ENCODE assay signal across 10 cellular contexts in the genomic region with DNA sequence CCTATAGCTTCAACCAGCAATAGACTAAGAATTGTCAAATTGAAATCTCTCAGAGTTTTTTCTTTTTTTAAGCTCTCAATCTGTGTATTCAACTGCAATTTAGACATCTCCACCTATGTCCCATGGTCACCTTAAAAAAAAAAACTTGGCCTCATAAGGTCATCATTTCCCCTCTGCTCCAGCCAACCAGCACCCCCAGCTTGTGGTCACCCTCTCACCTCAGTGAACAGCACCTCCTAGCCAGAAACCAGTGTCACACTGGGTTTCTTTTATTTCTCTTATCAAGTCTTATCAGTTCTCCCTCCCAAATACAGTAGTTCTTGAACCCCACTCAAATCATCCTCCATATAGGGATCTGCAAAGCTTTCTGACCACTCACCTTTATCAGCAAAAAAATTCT. TPM values are rescaled to one million over a fixed set of nuclear protein-coding genes. Genes with fewer than 3 reads are reported as not detected.
A peak's percentile ranks its signal among the peaks of the same experiment; 100 is the strongest.
DNase-seq lines count a peak whose midpoint lies in the region; ATAC-seq, FAIRE-seq and TF ChIP-seq lines count a peak whose summit lies in the region.
"Had no signal": no experiment of that assay in that cellular context is flagged by ENCODE, and none has a peak within 500 bp of the region (broad histone marks: within the 10 kb centered on the region; RNA-seq: fewer than 3 reads in every experiment).

No MANE protein-coding gene starts in this region.

- TF ChIP-seq CTCF in GM10248 (IDR thresholded peaks at IDR 0.05; ENCODE audit: control extremely low read depth, extremely low read depth, low read depth, missing control alignments) = peak; percentile 19
- TF ChIP-seq CTCF in psoas muscle (IDR thresholded peaks at IDR 0.05) = no peak

- POLR2A ChIA-PET in GM10248 (lab: Yijun Ruan, JAX) = no interaction called here

- CTCF ChIA-PET in GM10248 (lab: Yijun Ruan, JAX) = interaction anchor here (1.8 to 3.0 kb wide), 3 partner anchors 10 to 27 kb away, joined by 4 to 12 read pairs (median 10); no protein-coding TSS in a partner anchor

- peaks cover 79% of the 10 kb centered on the region for H3K4me1 ChIP-seq in psoas muscle

- H3K4me3 ChIP-seq in psoas muscle = peak overlapping the region; percentile 95

- H3K9me3 ChIP-seq in psoas muscle = no peaks in the 10 kb centered on the region

- no peaks in the 10 kb centered on the region for H3K27me3 ChIP-seq in psoas muscle (ENCODE audit: insufficient read depth in 3 of 3, low read length in 2 of 3)

- DNase-seq in GM10248 (ENCODE audit: extremely low spot score) (peak; percentile 20), RCC 7860 (ENCODE audit: low spot score) (no peak), epithelial cell of prostate (ENCODE audit: low read depth, low spot score) (no peak), psoas muscle (no peak), DMS114 treated with DMSO at 0.1 percent for 48 hours (lab: John Stamatoyannopoulos, UW; ENCODE audit: unreplicated experiment) (no peak), NCI-H446 treated with DMSO at 0.1 percent for 48 hours (lab: John Stamatoyannopoulos, UW) (no peak)
- DNase-seq in activated CD8-positive, alpha-beta memory T cell treated with anti-CD3 and anti-CD28 coated beads, Interleukin-2, amount 50 U/mL, for 4 hours = no peak
- DNase-seq: amniotic stem cell, kidney had no signal

- intact Hi-C loops in psoas muscle (cut with DNase I) = no loop called here

- ATAC-seq in psoas muscle = no peak
- ATAC-seq in HG03135 (IDR thresholded peaks at IDR 0.05; ENCODE audit: unreplicated experiment) = no peak

- H3K27ac ChIP-seq in epithelial cell of prostate (peak overlapping the region; percentile 96), psoas muscle (peak overlapping the region; percentile 98)

- H3K36me3 ChIP-seq in psoas muscle (ENCODE audit: insufficient read depth in 1 of 2, low read depth in 1 of 2) = peaks cover 0 to 5% of the 10 kb centered on the region in 2 donors

- peak; percentile 16 for FAIRE-seq in RCC 7860 (lab: Jason Lieb, UNC)
- FAIRE-seq: kidney had no signal

RNA-seq across cellular contexts. Expression of a gene that starts 4.0 kb away (rescaled TPM):
- total RNA-seq in psoas muscle = 100 to 1,000 TPM; 222 to 485 (median 241) TPM
- 100 to 1,000 TPM; 215 to 569 (median 259) TPM for polyA plus RNA-seq in psoas muscle
